In the genomic region with DNA sequence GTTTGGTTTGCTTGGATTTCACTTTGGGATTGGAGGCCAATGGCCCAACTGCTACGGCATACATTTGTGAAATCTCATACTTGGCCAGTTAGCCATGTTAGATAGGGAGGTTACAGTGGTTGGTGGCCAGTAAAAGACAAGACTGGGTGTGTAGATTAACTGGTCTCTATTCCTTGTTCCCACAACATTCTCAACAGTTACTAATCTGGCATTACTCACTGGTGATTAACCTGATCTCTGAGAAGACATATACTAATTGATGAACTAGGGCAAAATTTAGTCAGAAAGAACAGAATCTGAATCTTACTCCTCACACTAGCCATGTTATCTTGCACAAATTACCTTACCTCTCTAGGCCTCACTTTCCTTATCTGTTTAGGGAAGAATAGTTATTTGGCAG, we compare ENCODE assay signal across 1 cellular context.
TF ChIP-seq lines count a peak whose summit lies in the region.

No MANE protein-coding gene starts in this region.

TF ChIP-seq in GM12878, 131 proteins besides CTCF, POLR2A, EP300 and RAD21 (continued from another document):
- TF ChIP-seq, protein P1, sequence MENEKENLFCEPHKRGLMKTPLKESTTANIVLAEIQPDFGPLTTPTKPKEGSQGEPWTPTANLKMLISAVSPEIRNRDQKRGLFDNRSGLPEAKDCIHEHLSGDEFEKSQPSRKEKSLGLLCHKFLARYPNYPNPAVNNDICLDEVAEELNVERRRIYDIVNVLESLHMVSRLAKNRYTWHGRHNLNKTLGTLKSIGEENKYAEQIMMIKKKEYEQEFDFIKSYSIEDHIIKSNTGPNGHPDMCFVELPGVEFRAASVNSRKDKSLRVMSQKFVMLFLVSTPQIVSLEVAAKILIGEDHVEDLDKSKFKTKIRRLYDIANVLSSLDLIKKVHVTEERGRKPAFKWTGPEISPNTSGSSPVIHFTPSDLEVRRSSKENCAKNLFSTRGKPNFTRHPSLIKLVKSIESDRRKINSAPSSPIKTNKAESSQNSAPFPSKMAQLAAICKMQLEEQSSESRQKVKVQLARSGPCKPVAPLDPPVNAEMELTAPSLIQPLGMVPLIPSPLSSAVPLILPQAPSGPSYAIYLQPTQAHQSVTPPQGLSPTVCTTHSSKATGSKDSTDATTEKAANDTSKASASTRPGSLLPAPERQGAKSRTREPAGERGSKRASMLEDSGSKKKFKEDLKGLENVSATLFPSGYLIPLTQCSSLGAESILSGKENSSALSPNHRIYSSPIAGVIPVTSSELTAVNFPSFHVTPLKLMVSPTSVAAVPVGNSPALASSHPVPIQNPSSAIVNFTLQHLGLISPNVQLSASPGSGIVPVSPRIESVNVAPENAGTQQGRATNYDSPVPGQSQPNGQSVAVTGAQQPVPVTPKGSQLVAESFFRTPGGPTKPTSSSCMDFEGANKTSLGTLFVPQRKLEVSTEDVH (IDR thresholded peaks at IDR 0.05; ENCODE audit: low read depth, partially characterized antibody), result no peak
- TF ChIP-seq SMAD1 (IDR thresholded peaks at IDR 0.05; ENCODE audit: low read depth, partially characterized antibody) (no peak), CREM (IDR thresholded peaks at IDR 0.05; ENCODE audit: low read depth) (no peak), HDAC2 (IDR thresholded peaks at IDR 0.05) (no peak), PKNOX1 (IDR thresholded peaks at IDR 0.05) (no peak), SUZ12 (IDR thresholded peaks at IDR 0.05; ENCODE audit: unreplicated experiment) (no peak), YY1 (IDR thresholded peaks at IDR 0.05; ENCODE audit: low read depth, low read length) (no peak), GABPA (IDR thresholded peaks at IDR 0.05; ENCODE audit: low read depth) (no peak), CBX5 (IDR thresholded peaks at IDR 0.05; ENCODE audit: low read depth) (no peak), SIX5 (IDR thresholded peaks at IDR 0.05; ENCODE audit: low read depth, low read length, severe bottlenecking) (no peak), DPF2 (IDR thresholded peaks at IDR 0.05) (no peak)
- TF ChIP-seq, protein P2, sequence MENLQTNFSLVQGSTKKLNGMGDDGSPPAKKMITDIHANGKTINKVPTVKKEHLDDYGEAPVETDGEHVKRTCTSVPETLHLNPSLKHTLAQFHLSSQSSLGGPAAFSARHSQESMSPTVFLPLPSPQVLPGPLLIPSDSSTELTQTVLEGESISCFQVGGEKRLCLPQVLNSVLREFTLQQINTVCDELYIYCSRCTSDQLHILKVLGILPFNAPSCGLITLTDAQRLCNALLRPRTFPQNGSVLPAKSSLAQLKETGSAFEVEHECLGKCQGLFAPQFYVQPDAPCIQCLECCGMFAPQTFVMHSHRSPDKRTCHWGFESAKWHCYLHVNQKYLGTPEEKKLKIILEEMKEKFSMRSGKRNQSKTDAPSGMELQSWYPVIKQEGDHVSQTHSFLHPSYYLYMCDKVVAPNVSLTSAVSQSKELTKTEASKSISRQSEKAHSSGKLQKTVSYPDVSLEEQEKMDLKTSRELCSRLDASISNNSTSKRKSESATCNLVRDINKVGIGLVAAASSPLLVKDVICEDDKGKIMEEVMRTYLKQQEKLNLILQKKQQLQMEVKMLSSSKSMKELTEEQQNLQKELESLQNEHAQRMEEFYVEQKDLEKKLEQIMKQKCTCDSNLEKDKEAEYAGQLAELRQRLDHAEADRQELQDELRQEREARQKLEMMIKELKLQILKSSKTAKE (IDR thresholded peaks at IDR 0.05; ENCODE audit: low read depth, poor library complexity, severe bottlenecking), result no peak
- TF ChIP-seq, protein P3, sequence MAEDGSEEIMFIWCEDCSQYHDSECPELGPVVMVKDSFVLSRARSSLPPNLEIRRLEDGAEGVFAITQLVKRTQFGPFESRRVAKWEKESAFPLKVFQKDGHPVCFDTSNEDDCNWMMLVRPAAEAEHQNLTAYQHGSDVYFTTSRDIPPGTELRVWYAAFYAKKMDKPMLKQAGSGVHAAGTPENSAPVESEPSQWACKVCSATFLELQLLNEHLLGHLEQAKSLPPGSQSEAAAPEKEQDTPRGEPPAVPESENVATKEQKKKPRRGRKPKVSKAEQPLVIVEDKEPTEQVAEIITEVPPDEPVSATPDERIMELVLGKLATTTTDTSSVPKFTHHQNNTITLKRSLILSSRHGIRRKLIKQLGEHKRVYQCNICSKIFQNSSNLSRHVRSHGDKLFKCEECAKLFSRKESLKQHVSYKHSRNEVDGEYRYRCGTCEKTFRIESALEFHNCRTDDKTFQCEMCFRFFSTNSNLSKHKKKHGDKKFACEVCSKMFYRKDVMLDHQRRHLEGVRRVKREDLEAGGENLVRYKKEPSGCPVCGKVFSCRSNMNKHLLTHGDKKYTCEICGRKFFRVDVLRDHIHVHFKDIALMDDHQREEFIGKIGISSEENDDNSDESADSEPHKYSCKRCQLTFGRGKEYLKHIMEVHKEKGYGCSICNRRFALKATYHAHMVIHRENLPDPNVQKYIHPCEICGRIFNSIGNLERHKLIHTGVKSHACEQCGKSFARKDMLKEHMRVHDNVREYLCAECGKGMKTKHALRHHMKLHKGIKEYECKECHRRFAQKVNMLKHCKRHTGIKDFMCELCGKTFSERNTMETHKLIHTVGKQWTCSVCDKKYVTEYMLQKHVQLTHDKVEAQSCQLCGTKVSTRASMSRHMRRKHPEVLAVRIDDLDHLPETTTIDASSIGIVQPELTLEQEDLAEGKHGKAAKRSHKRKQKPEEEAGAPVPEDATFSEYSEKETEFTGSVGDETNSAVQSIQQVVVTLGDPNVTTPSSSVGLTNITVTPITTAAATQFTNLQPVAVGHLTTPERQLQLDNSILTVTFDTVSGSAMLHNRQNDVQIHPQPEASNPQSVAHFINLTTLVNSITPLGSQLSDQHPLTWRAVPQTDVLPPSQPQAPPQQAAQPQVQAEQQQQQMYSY (CRISPR knock-in tag; IDR thresholded peaks at IDR 0.05), result no peak
